In the genomic region with DNA sequence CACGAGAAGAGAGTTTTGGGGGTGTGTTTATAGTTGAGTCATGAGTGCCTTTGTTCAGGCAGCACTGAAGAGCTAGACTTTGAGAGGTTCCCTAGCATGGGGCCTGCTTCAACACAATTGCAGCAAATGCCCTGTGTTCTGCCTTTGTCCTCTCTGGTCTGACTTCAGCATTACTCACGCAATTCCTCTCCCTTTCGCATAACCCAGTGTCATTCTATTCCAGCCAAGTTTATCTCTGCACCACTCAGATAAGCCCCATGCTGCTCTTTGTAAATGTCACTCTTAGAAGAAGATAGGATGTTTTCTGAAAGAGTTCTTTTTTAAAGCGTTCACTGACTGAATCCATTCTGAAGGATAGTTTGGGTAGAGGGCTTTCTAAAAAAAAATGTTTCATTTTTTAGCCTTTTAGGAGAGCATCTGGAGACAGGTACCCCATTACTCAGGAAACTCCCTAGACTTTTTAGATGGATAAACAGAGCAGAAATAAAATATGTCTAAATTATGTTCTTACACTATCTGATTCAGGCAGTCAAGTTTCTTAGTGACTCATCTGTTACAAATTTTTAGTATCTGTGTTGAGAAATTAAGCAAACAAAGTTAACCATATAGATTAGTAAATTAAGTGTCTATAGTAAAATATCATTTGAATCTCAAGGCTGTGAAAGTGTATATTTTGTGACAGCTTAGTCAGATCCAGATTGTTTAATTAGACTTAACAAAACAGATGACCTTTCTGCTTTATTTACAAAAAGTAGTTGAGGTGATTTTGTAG, we compare ENCODE assay signal across 12 cellular contexts.
A peak's percentile ranks its signal among the peaks of the same experiment; 100 is the strongest.
DNase-seq lines count a peak whose midpoint lies in the region; ATAC-seq and TF ChIP-seq lines count a peak whose summit lies in the region.
"Had no signal": no experiment of that assay in that cellular context is flagged by ENCODE, and none has a peak within 500 bp of the region (broad histone marks: within the 10 kb centered on the region; RNA-seq: fewer than 3 reads in every experiment).

No MANE protein-coding gene starts in this region.

- peaks cover 5% of the 10 kb centered on the region for H3K36me3 Mint-ChIP-seq in Calu3 (ENCODE audit: insufficient read depth, unreplicated experiment)
- H3K36me3 Mint-ChIP-seq: natural killer cell treated with Interleukin-12 subunit alpha and Interleukin-12 subunit beta and Interleukin-15 and Interleukin-18, amount 100 ng/mL, for 72 hours; T-cell had no signal

- no peak for TF ChIP-seq CTCF in Calu3 (IDR thresholded peaks at IDR 0.05; ENCODE audit: unreplicated experiment)
- TF ChIP-seq CTCF in kidney epithelial cell (IDR thresholded peaks at IDR 0.05; ENCODE audit: insufficient read depth, low read length, poor library complexity, severe bottlenecking), result no peak

- H3K27ac ChIP-seq in ectodermal cell (ENCODE audit: insufficient read depth, low read depth, low read length, poor library complexity, severe bottlenecking), result peak overlapping the region; percentile 68
- H3K27ac ChIP-seq: C4-2B had no signal

- peaks cover 9% of the 10 kb centered on the region for H3K27me3 Mint-ChIP-seq in Calu3 (ENCODE audit: unreplicated experiment)
- H3K27me3 Mint-ChIP-seq: effector memory CD8-positive, alpha-beta T cell; natural killer cell treated with Interleukin-12 subunit alpha and Interleukin-12 subunit beta and Interleukin-15 and Interleukin-18, amount 100 ng/mL, for 72 hours; T-cell had no signal

- no peak overlapping the region for H3K4me3 Mint-ChIP-seq in Calu3 (ENCODE audit: low read depth, unreplicated experiment)
- H3K4me3 Mint-ChIP-seq: effector memory CD8-positive, alpha-beta T cell; natural killer cell treated with Interleukin-12 subunit alpha and Interleukin-12 subunit beta and Interleukin-15 and Interleukin-18, amount 100 ng/mL, for 72 hours; T-cell had no signal

- H3K27me3 ChIP-seq in ectodermal cell (ENCODE audit: control insufficient read depth, insufficient read depth, low read length, poor library complexity, severe bottlenecking) (no peaks in the 10 kb centered on the region), kidney epithelial cell (ENCODE audit: control insufficient read depth, insufficient read depth, low read length) (no peaks in the 10 kb centered on the region)

- no peaks in the 10 kb centered on the region for H3K36me3 ChIP-seq in ectodermal cell (ENCODE audit: control insufficient read depth, insufficient read depth, low read length)
- H3K36me3 ChIP-seq in kidney epithelial cell (ENCODE audit: control insufficient read depth, insufficient read depth, low read length), result no peaks in the 10 kb centered on the region

- H3K9me3 Mint-ChIP-seq in Calu3 (ENCODE audit: low read depth, unreplicated experiment), result no peaks in the 10 kb centered on the region

- WGBS in ectodermal cell, 2 experiments, result 1 to 3% methylated on average over 4 of the region's 4 CpGs

- no TSS peak for BruUV-seq in Calu3 (replicated peaks; lab: Mats Ljungman, UMichigan)

- DNase-seq in Calu3 (peak; percentile 41), NCI-H345 treated with DMSO at 0.1 percent for 48 hours (lab: John Stamatoyannopoulos, UW; ENCODE audit: unreplicated experiment) (peak; percentile 59), kidney epithelial cell (ENCODE audit: low read depth) (peak; percentile 48), activated gamma-delta T cell treated with Interleukin-2 at 50 U/mL for 16 hours (no peak)
- DNase-seq: effector memory CD8-positive, alpha-beta T cell; T-cell had no signal

- H3K4me3 ChIP-seq in ectodermal cell (ENCODE audit: insufficient read depth, low read depth, low read length) (no peak overlapping the region), kidney epithelial cell (ENCODE audit: low read depth, low read length) (no peak overlapping the region)

- intact Hi-C loops in Calu3 (cut with micrococcal nuclease; ENCODE audit: unreplicated experiment), result no loop called here

- CTCF ChIA-PET in Calu3 (lab: Charles Lee), result no interaction called here

- H3K4me1 ChIP-seq in ectodermal cell (ENCODE audit: control insufficient read depth, insufficient read depth, low read length), result peaks cover 15% of the 10 kb centered on the region

- ATAC-seq in GM19351 (IDR thresholded peaks at IDR 0.05; ENCODE audit: unreplicated experiment) (no peak), GM19324 (IDR thresholded peaks at IDR 0.05; ENCODE audit: low FRiP score, unreplicated experiment) (no peak), HG02970 (IDR thresholded peaks at IDR 0.05; ENCODE audit: low FRiP score, unreplicated experiment) (no peak)
- ATAC-seq: effector memory CD8-positive, alpha-beta T cell; natural killer cell treated with Interleukin-12 subunit alpha and Interleukin-12 subunit beta and Interleukin-15 and Interleukin-18, amount 100 ng/mL, for 72 hours; T-cell had no signal

- H3K4me1 Mint-ChIP-seq in Calu3 (ENCODE audit: low read depth, unreplicated experiment), result peaks cover 38% of the 10 kb centered on the region
- H3K4me1 Mint-ChIP-seq: T-cell had no signal

- H3K27ac Mint-ChIP-seq in Calu3 (ENCODE audit: unreplicated experiment), result peak overlapping the region; percentile 63
- H3K27ac Mint-ChIP-seq: effector memory CD8-positive, alpha-beta T cell; natural killer cell treated with Interleukin-12 subunit alpha and Interleukin-12 subunit beta and Interleukin-15 and Interleukin-18, amount 100 ng/mL, for 72 hours; T-cell had no signal

- H3K9me3 ChIP-seq in ectodermal cell (ENCODE audit: control insufficient read depth, low read length), result no peaks in the 10 kb centered on the region
